ENCODE assay signal across 24 cellular contexts in genomic region chr15:93274276-93274675, GRCh38.
"Had no signal": no experiment of that assay in that cellular context is flagged by ENCODE, and none has a peak within 500 bp of the region (broad histone marks: within the 10 kb centered on the region; RNA-seq: fewer than 3 reads in every experiment).

No MANE protein-coding gene starts in this region.

- H3K36me3 ChIP-seq: gastrocnemius medialis, lower lobe of right lung, prostate gland, right atrium auricular region, tibial artery had no signal

- H3K36me3 Mint-ChIP-seq: activated naive CD4-positive, alpha-beta T cell treated with anti-CD3 and anti-CD28 coated beads, Interleukin-2, amount 10 ng/mL, durations not matched to agents 7 days and 5 days; natural killer cell; T-cell had no signal

- ATAC-seq: activated CD8-positive, alpha-beta T cell treated with anti-CD3 and anti-CD28 coated beads, Interleukin-2, amount 10 ng/mL, durations not matched to agents 7 days and 5 days; activated naive CD8-positive, alpha-beta T cell treated with anti-CD3 and anti-CD28 coated beads, Interleukin-2, amount 50 U/mL, for 24 hours; esophagus mucosa; gastrocnemius medialis; left cardiac atrium; lower lobe of right lung; natural killer cell; stimulated activated naive CD8-positive, alpha-beta T cell treated with anti-CD3 and anti-CD28 coated beads, Interleukin-15, Interleukin-2, amounts not matched to agents 100 U/mL and 50 U/mL, for 24 hours; T-cell had no signal

- H3K27ac Mint-ChIP-seq: activated CD4-positive, alpha-beta T cell treated with anti-CD3 and anti-CD28 coated beads, Interleukin-2, amount 10 ng/mL, durations not matched to agents 7 days and 5 days; activated CD8-positive, alpha-beta T cell treated with anti-CD3 and anti-CD28 coated beads, Interleukin-2, amount 10 ng/mL, durations not matched to agents 7 days and 5 days; activated naive CD4-positive, alpha-beta T cell treated with anti-CD3 and anti-CD28 coated beads, Interleukin-2, amount 10 ng/mL, durations not matched to agents 7 days and 5 days; activated naive CD8-positive, alpha-beta T cell treated with anti-CD3 and anti-CD28 coated beads, Interleukin-2, amount 50 U/mL, for 24 hours; natural killer cell; T-cell had no signal

- H3K4me1 Mint-ChIP-seq: activated CD4-positive, alpha-beta T cell treated with anti-CD3 and anti-CD28 coated beads, Interleukin-2, amount 10 ng/mL, durations not matched to agents 7 days and 5 days; activated naive CD4-positive, alpha-beta T cell treated with anti-CD3 and anti-CD28 coated beads, Interleukin-2, amount 10 ng/mL, durations not matched to agents 7 days and 5 days; activated naive CD8-positive, alpha-beta T cell treated with anti-CD3 and anti-CD28 coated beads, Interleukin-2, amount 50 U/mL, for 24 hours; natural killer cell; T-cell had no signal

- H3K4me3 Mint-ChIP-seq: activated CD4-positive, alpha-beta T cell treated with anti-CD3 and anti-CD28 coated beads, Interleukin-2, amount 10 ng/mL, durations not matched to agents 7 days and 5 days; activated CD8-positive, alpha-beta T cell treated with anti-CD3 and anti-CD28 coated beads, Interleukin-2, amount 10 ng/mL, durations not matched to agents 7 days and 5 days; activated naive CD4-positive, alpha-beta T cell treated with anti-CD3 and anti-CD28 coated beads, Interleukin-2, amount 10 ng/mL, durations not matched to agents 7 days and 5 days; activated naive CD8-positive, alpha-beta T cell treated with anti-CD3 and anti-CD28 coated beads, Interleukin-2, amount 50 U/mL, for 24 hours; natural killer cell; T-cell had no signal

- H3K4me1 ChIP-seq: gastrocnemius medialis, lower lobe of right lung, prostate gland, right atrium auricular region, tibial artery had no signal

- DNase-seq: activated CD4-positive, alpha-beta T cell treated with anti-CD3 and anti-CD28 coated beads, Interleukin-2, amount 10 ng/mL, durations not matched to agents 7 days and 5 days; activated CD8-positive, alpha-beta memory T cell treated with anti-CD3 and anti-CD28 coated beads, Interleukin-2, amount 50 U/mL, for 4 hours; activated CD8-positive, alpha-beta T cell treated with anti-CD3 and anti-CD28 coated beads, Interleukin-2, amount 10 ng/mL, durations not matched to agents 7 days and 5 days; activated effector memory CD4-positive, alpha-beta T cell treated with Interleukin-2 at 50 U/mL for 16 hours; activated naive CD4-positive, alpha-beta T cell treated with anti-CD3 and anti-CD28 coated beads, Interleukin-2, amount 10 ng/mL, durations not matched to agents 7 days and 5 days; activated naive CD8-positive, alpha-beta T cell treated with anti-CD3 and anti-CD28 coated beads, Interleukin-2, amount 50 U/mL, for 24 hours; activated T-cell treated with anti-CD3 and anti-CD28 coated beads, Interleukin-2, amount 50 U/mL, for 48 hours; anterior cingulate cortex; effector CD4-positive, alpha-beta T cell; gastrocnemius medialis; left cardiac atrium; lower lobe of right lung; natural killer cell; occipital lobe; stimulated activated CD4-positive, alpha-beta T cell treated with anti-CD3 and anti-CD28 coated beads, Interleukin-2, amount 100 ng/mL, for 24 hours; stimulated activated naive CD8-positive, alpha-beta T cell treated with anti-CD3 and anti-CD28 coated beads, Interleukin-15, Interleukin-2, amounts not matched to agents 100 U/mL and 50 U/mL, for 24 hours; substantia nigra; T-cell; T-helper 9 cell; tibial artery had no signal

- H3K27ac ChIP-seq: coronary artery, gastrocnemius medialis, lower lobe of right lung, prostate gland, right atrium auricular region, tibial artery had no signal

- H3K9me3 ChIP-seq: prostate gland had no signal

- H3K4me3 ChIP-seq: coronary artery, gastrocnemius medialis, lower lobe of right lung, prostate gland, right atrium auricular region, tibial artery had no signal

- H3K27me3 ChIP-seq: gastrocnemius medialis, right atrium auricular region, tibial artery had no signal

- H3K27me3 Mint-ChIP-seq: activated CD4-positive, alpha-beta T cell treated with anti-CD3 and anti-CD28 coated beads, Interleukin-2, amount 10 ng/mL, durations not matched to agents 7 days and 5 days; activated naive CD8-positive, alpha-beta T cell treated with anti-CD3 and anti-CD28 coated beads, Interleukin-2, amount 50 U/mL, for 24 hours had no signal

- H3K9me3 Mint-ChIP-seq: activated naive CD4-positive, alpha-beta T cell treated with anti-CD3 and anti-CD28 coated beads, Interleukin-2, amount 10 ng/mL, durations not matched to agents 7 days and 5 days; activated naive CD8-positive, alpha-beta T cell treated with anti-CD3 and anti-CD28 coated beads, Interleukin-2, amount 50 U/mL, for 24 hours; T-cell had no signal
